ENCODE assay signal across 19 cellular contexts in the genomic region with DNA sequence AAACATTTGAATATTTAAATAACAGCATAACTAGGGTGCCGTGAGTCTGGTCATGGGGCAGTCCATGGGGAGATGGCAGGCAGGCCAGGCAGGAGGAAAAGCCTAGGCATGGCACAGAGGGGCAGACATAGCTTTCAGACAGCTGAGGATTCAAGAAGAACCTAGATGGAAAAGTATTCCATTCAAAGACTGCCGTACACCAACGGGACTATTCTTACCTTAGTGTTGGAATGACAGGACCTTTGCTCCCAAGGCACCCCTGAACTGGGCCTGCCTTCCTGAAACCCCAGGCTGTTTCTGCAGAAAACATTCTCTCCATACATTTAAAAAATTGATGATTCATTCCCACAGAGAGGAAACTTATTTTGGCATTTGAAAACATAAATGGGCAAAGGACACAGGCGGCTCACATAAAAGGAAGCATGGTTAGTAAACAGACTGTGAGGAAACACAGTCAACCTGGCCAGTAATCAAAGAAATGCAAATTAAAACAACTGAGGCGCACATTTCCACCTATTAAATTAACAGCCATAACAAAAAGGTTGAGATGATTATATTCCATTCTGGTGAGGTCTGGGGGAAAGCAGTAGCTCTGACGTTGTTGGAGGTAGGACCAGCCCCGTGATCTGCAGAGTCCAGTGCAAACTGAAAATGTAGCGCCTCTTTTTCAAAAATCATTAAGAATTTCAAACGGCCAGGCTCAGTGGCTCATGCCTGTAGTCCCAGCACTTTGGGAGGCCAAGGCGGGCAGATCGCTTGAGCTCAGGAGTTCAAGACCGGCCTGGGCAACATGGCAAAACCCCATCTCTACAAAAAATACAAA.
DNase-seq lines count a peak whose midpoint lies in the region; ATAC-seq, FAIRE-seq and TF ChIP-seq lines count a peak whose summit lies in the region.
"Had no signal": no experiment of that assay in that cellular context is flagged by ENCODE, and none has a peak within 500 bp of the region (broad histone marks: within the 10 kb centered on the region; RNA-seq: fewer than 3 reads in every experiment).

No MANE protein-coding gene starts in this region.

- 0 out of 2 replicates have a peak overlapping the region, but pooled peaks have one; percentile 0 for H3K4ac ChIP-seq in IMR-90 (ENCODE audit: low read depth, low read length)

- H4K8ac ChIP-seq in IMR-90 (ENCODE audit: low read depth in 2 of 2, low read length in 2 of 2), result no peak overlapping the region

- H3K36me3 Mint-ChIP-seq in osteocyte (ENCODE audit: unreplicated experiment), result peaks cover 5% of the 10 kb centered on the region

- H3F3A ChIP-seq in PC-9 (ENCODE audit: insufficient read depth, low read depth), result no peaks in the 10 kb centered on the region

- H3K4me3 Mint-ChIP-seq in osteocyte (ENCODE audit: unreplicated experiment), result no peak overlapping the region
- H3K4me3 Mint-ChIP-seq: CD8-positive, alpha-beta memory T cell; H9 had no signal

- FAIRE-seq in endothelial cell of umbilical vein (lab: Jason Lieb, UNC), result no peak
- FAIRE-seq: GM12892 had no signal

- H4K20me1 ChIP-seq in IMR-90 (ENCODE audit: insufficient read depth, low read length) (no peaks in the 10 kb centered on the region), PC-9 (ENCODE audit: insufficient read depth) (no peaks in the 10 kb centered on the region), endothelial cell of umbilical vein (replicated peaks; ENCODE audit: control insufficient read depth, extremely low read depth, insufficient read depth, low read length) (no peaks in the 10 kb centered on the region)

- TF ChIP-seq CTCF in IMR-90 (conservative IDR thresholded peaks at IDR 0.05; ENCODE audit: low read depth, low read length) (no peak), PC-9 (conservative IDR thresholded peaks at IDR 0.05) (no peak), endothelial cell of umbilical vein (IDR thresholded peaks at IDR 0.05; ENCODE audit: extremely low read depth in 1 of 2, insufficient read depth in 1 of 2, low read depth in 1 of 2, low read length in 2 of 2) (no peak), osteocyte (IDR thresholded peaks at IDR 0.05) (no peak), brain microvascular endothelial cell (IDR thresholded peaks at IDR 0.05; ENCODE audit: low read depth, low read length, missing control alignments) (no peak)

- H3K36me3 ChIP-seq in IMR-90 (ENCODE audit: control insufficient read depth, insufficient read depth, low read length) (no peaks in the 10 kb centered on the region), PC-9 (ENCODE audit: low read depth) (no peaks in the 10 kb centered on the region), endothelial cell of umbilical vein (ENCODE audit: control insufficient read depth in 2 of 2, extremely low read depth in 1 of 2, insufficient read depth in 2 of 2, low read length in 2 of 2) (no peaks in the 10 kb centered on the region), brain microvascular endothelial cell (replicated peaks) (no peaks in the 10 kb centered on the region)

- H3K4me1 Mint-ChIP-seq in osteocyte (ENCODE audit: unreplicated experiment), result peaks cover 15% of the 10 kb centered on the region
- H3K4me1 Mint-ChIP-seq: CD8-positive, alpha-beta memory T cell had no signal

- 100% methylated on average over 1 of the region's 12 CpGs; no CpG with 5 or more reads in 1 of the 2 experiments for WGBS in IMR-90 (ENCODE audit: extremely low coverage in 2 of 2, insufficient read length in 1 of 2), 2 experiments

- BruUV-seq in IMR-90 (replicated peaks; lab: Mats Ljungman, UMichigan), result no TSS peak
- BruUV-seq in PC-9 (replicated peaks; lab: Mats Ljungman, UMichigan), result no TSS peak
- no TSS peak for BruUV-seq in endothelial cell of umbilical vein (replicated peaks; lab: Mats Ljungman, UMichigan)

- H3K27ac Mint-ChIP-seq in osteocyte (ENCODE audit: unreplicated experiment), result no peak overlapping the region
- H3K27ac Mint-ChIP-seq: CD8-positive, alpha-beta memory T cell; H9 had no signal

- H3K14ac ChIP-seq in IMR-90 (replicated peaks; ENCODE audit: low read depth, low read length), result no peak overlapping the region

- in situ Hi-C loops in IMR-90 (cut with MboI; ENCODE audit: low sequenced_read_pairs) (no loop called here), brain microvascular endothelial cell (cut with HindIII; ENCODE audit: low pct_ligation_motif_present, low sequenced_read_pairs) (no loop called here)

- no peak overlapping the region for H3K18ac ChIP-seq in IMR-90 (ENCODE audit: low read depth, low read length)

- CTCF ChIA-PET in IMR-90 (lab: Yijun Ruan, JAX), result no interaction called here
- CTCF ChIA-PET in PC-9 (lab: Charles Lee), result no interaction called here
- CTCF ChIA-PET in endothelial cell of umbilical vein (lab: Charles Lee), result no interaction called here
- CTCF ChIA-PET in HEK293T (lab: Yijun Ruan, JAX), result no interaction called here

- DNase-seq in IMR-90, result no peak
- DNase-seq in PC-9, result no peak
- DNase-seq in endothelial cell of umbilical vein (ENCODE audit: low read depth, low spot score), result peak; percentile 44
- DNase-seq in osteocyte (ENCODE audit: extremely low spot score, unreplicated experiment), result peak; percentile 42
- no peak for DNase-seq in KG1 (lab: John Stamatoyannopoulos, UW)
- no peak for DNase-seq in brain microvascular endothelial cell
- no peak for DNase-seq in hepatic stellate cell (ENCODE audit: low spot score)
- DNase-seq in HEK293T (ENCODE audit: extremely low spot score), result no peak
- DNase-seq: Calu3; CD8-positive, alpha-beta memory T cell; GM23248; H9; NCI-H1092 treated with DMSO at 0.1 percent for 48 hours; NCI-H1436 treated with DMSO at 0.1 percent for 48 hours; NCI-H1930; NCI-H748 treated with DMSO at 0.1 percent for 48 hours; Right ventricle myocardium superior had no signal

- H2BK15ac ChIP-seq in IMR-90 (ENCODE audit: low read depth, low read length), result no peak overlapping the region

- H2BK20ac ChIP-seq in IMR-90 (ENCODE audit: low read depth, low read length), result no peak overlapping the region

- dilution Hi-C loops in IMR-90 (cut with HindIII; ENCODE audit: low sequenced_read_pairs, unreplicated experiment), result no loop called here
- dilution Hi-C loops in endothelial cell of umbilical vein (cut with MboI; ENCODE audit: extremely low pct_ligation_motif_present, low sequenced_read_pairs), result no loop called here

- TF ChIP-seq POLR2A in IMR-90 (IDR thresholded peaks at IDR 0.05; ENCODE audit: low read depth, low read length) (no peak), endothelial cell of umbilical vein (IDR thresholded peaks at IDR 0.05; ENCODE audit: low read depth, low read length) (no peak)

- H3K9me3 Mint-ChIP-seq in osteocyte (ENCODE audit: unreplicated experiment), result peaks cover 15% of the 10 kb centered on the region

- no peak overlapping the region for H4K91ac ChIP-seq in IMR-90 (ENCODE audit: insufficient read depth, low read depth, low read length)

- H3K79me1 ChIP-seq in IMR-90 (ENCODE audit: low read depth in 1 of 2, low read length in 2 of 2), result peaks cover 0 to 4% of the 10 kb centered on the region in 2 experiments; a peak in 1 of 4 replicates

- H3K27ac ChIP-seq in IMR-90 (ENCODE audit: insufficient read depth, low read length) (no peak overlapping the region), PC-9 (0 out of 2 replicates have a peak overlapping the region, but pooled peaks have one; percentile 6), endothelial cell of umbilical vein (ENCODE audit: insufficient read depth, low read depth, low read length) (no peak overlapping the region), brain microvascular endothelial cell (no peak overlapping the region)
- H3K27ac ChIP-seq: C4-2B, GM23248 had no signal

- H3K9me2 ChIP-seq in PC-9 (ENCODE audit: insufficient read depth), result no peaks in the 10 kb centered on the region

- no peak overlapping the region for H3K56ac ChIP-seq in IMR-90 (ENCODE audit: extremely low read depth, insufficient read depth, low read length)

- TF ChIP-seq RAD21 in IMR-90 (IDR thresholded peaks at IDR 0.05; ENCODE audit: low read length), result no peak

- no peak overlapping the region for H3K23ac ChIP-seq in IMR-90 (ENCODE audit: low read depth, low read length)

- H2AK9ac ChIP-seq in IMR-90 (replicated peaks; ENCODE audit: low read depth, low read length, poor library complexity), result no peak overlapping the region

- H3K27me3 Mint-ChIP-seq in osteocyte (ENCODE audit: unreplicated experiment), result peaks cover 3% of the 10 kb centered on the region

- intact Hi-C loops in IMR-90 (cut with micrococcal nuclease) (no loop called here), PC-9 (cut with micrococcal nuclease; ENCODE audit: unreplicated experiment) (no loop called here), endothelial cell of umbilical vein (cut with micrococcal nuclease) (no loop called here)

- peaks cover 5% of the 10 kb centered on the region for H3K9me1 ChIP-seq in IMR-90 (ENCODE audit: insufficient read depth, low read length)
- no peaks in the 10 kb centered on the region for H3K9me1 ChIP-seq in endothelial cell of umbilical vein (replicated peaks; ENCODE audit: control insufficient read depth, extremely low read depth, insufficient read depth, low read length)

- H3K4me3 ChIP-seq in IMR-90 (ENCODE audit: insufficient read depth, low read depth, low read length), result no peak overlapping the region
- no peak overlapping the region for H3K4me3 ChIP-seq in PC-9
- H3K4me3 ChIP-seq in endothelial cell of umbilical vein (replicated peaks in 1 of 3; ENCODE audit: insufficient read depth in 1 of 3, low read depth in 1 of 3, low read length in 3 of 3), result no peak overlapping the region
- H3K4me3 ChIP-seq in brain microvascular endothelial cell (ENCODE audit: low read depth, low read length), result no peak overlapping the region
- H3K4me3 ChIP-seq: GM23248 had no signal

- H3K9me3 ChIP-seq in IMR-90 (ENCODE audit: control insufficient read depth, insufficient read depth, low read length), result no peaks in the 10 kb centered on the region; the same call in 1 of the 2 replicates
- no peaks in the 10 kb centered on the region; the same call in 1 of the 2 replicates for H3K9me3 ChIP-seq in PC-9 (ENCODE audit: insufficient read depth, low read depth)
- H3K9me3 ChIP-seq in endothelial cell of umbilical vein (replicated peaks; ENCODE audit: control insufficient read depth, insufficient read depth, low read length), result no peaks in the 10 kb centered on the region

- H2BK5ac ChIP-seq in IMR-90 (ENCODE audit: low read depth, low read length, poor library complexity, severe bottlenecking), result no peak overlapping the region

- POLR2A ChIA-PET in IMR-90 (lab: Charles Lee; ENCODE audit: unreplicated experiment) (interaction anchor here (0.6 kb wide), 1 partner anchor 76 kb away, joined by 3 read pairs; no protein-coding TSS in a partner anchor), PC-9 (lab: Charles Lee; ENCODE audit: unreplicated experiment) (no interaction called here), endothelial cell of umbilical vein (lab: Charles Lee) (interaction anchor here (1.2 kb wide), 1 partner anchor 420 kb away, joined by 3 read pairs; no protein-coding TSS in a partner anchor), HEK293T (lab: Yijun Ruan, JAX) (no interaction called here)

- no peak for ATAC-seq in IMR-90 (ENCODE audit: low read depth)

- H3K9ac ChIP-seq in IMR-90 (ENCODE audit: low read depth, low read length) (no peak overlapping the region), endothelial cell of umbilical vein (replicated peaks; ENCODE audit: extremely low read depth, insufficient read depth, low read length) (no peak overlapping the region)
- H3K9ac ChIP-seq: GM23248 had no signal

- H3K27me3 ChIP-seq in IMR-90 (ENCODE audit: control insufficient read depth, insufficient read depth, low read length), result 0 out of 2 replicates have a peak, but pooled peaks cover 1% of the 10 kb centered on the region
- no peaks in the 10 kb centered on the region for H3K27me3 ChIP-seq in PC-9 (ENCODE audit: insufficient read depth, low read depth)
- H3K27me3 ChIP-seq in endothelial cell of umbilical vein (ENCODE audit: control insufficient read depth in 2 of 2, insufficient read depth in 2 of 2, low read length in 2 of 2), result no peaks in the 10 kb centered on the region
- H3K27me3 ChIP-seq in brain microvascular endothelial cell (replicated peaks), result no peaks in the 10 kb centered on the region

- peaks cover 3% of the 10 kb centered on the region for H3K4me1 ChIP-seq in IMR-90 (ENCODE audit: control insufficient read depth, insufficient read depth, low read length)
- peaks cover 21% of the 10 kb centered on the region for H3K4me1 ChIP-seq in PC-9 (replicated peaks; ENCODE audit: insufficient read depth)
- H3K4me1 ChIP-seq in endothelial cell of umbilical vein (ENCODE audit: control insufficient read depth, extremely low read depth, insufficient read depth, low read length), result peaks cover 7% of the 10 kb centered on the region

- H2AFZ ChIP-seq in IMR-90 (replicated peaks; ENCODE audit: low read length, poor library complexity), result no peak overlapping the region
- no peak overlapping the region for H2AFZ ChIP-seq in PC-9
- no peak overlapping the region for H2AFZ ChIP-seq in endothelial cell of umbilical vein (ENCODE audit: low read depth, low read length)
- H2AFZ ChIP-seq: GM23248 had no signal

- no peaks in the 10 kb centered on the region for H3K79me2 ChIP-seq in PC-9 (ENCODE audit: low read depth)
- H3K79me2 ChIP-seq in endothelial cell of umbilical vein (ENCODE audit: control insufficient read depth, insufficient read depth, low read length), result no peaks in the 10 kb centered on the region

- H2AK5ac ChIP-seq in IMR-90 (ENCODE audit: low read depth, low read length), result no peak overlapping the region

- H4K5ac ChIP-seq in IMR-90 (ENCODE audit: low read depth, low read length), result no peak overlapping the region

- H2BK120ac ChIP-seq in IMR-90 (ENCODE audit: low read depth, low read length), result no peak overlapping the region

- H3K4me2 ChIP-seq in IMR-90 (ENCODE audit: low read depth, low read length) (no peak overlapping the region), PC-9 (0 out of 2 replicates have a peak overlapping the region, but pooled peaks have one; percentile 23), endothelial cell of umbilical vein (ENCODE audit: insufficient read depth, low read length) (no peak overlapping the region)

Comparison
In these comparisons a context has a peak if more than half of its experiments do, and no peak if none do; other contexts are left out.
1. DNase-seq: peak in endothelial cell of umbilical vein (single experiment) and osteocyte (single experiment); none in IMR-90 (single experiment), PC-9 (0 of 2), KG1 (single experiment), brain microvascular endothelial cell (single experiment), hepatic stellate cell (single experiment) and HEK293T (single experiment).
2. POLR2A ChIA-PET loops: an anchor here in IMR-90 (0.6 kb wide) and endothelial cell of umbilical vein (1.2 kb wide); none called in PC-9 and HEK293T.